12 cellular contexts compared by ENCODE assay signal in the genomic region with DNA sequence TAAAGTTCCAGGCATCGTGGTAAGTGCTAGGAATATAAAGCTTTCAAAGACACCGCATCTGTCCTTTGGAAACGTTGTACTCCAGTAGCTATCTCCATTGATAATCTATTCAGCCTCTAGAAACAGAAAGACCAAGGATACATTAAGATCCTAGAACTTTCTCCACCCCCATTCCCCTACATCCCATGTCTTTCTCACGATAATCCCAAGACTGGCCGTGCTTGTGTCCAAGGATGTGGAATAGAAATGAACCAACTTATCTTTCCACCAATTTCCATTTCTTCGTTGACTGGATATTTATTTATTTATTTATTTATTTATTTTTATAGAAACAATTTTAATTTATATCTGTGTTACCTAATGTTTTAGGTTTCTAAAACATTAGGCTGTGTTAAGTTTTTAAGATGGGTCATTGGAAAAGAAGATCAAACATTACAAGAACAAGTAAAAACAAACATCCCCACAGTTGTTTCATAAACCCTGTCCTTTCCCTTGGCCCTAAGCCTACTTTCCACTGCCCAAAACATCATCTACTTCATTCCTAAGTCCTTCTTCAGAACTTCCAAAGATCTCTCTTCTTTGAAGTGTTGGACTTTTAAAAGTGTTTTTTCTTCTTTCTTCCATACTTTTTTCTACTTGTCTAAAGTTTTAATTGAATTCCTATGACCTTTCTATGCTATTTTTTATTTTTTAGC. TPM values are rescaled to one million over a fixed set of nuclear protein-coding genes. Genes with fewer than 3 reads are reported as not detected.
DNase-seq lines count a peak whose midpoint lies in the region; ATAC-seq, FAIRE-seq and TF ChIP-seq lines count a peak whose summit lies in the region.
"Had no signal": no experiment of that assay in that cellular context is flagged by ENCODE, and none has a peak within 500 bp of the region (broad histone marks: within the 10 kb centered on the region; RNA-seq: fewer than 3 reads in every experiment).

No MANE protein-coding gene starts in this region.

- ATAC-seq in activated naive CD4-positive, alpha-beta T cell treated with anti-CD3 and anti-CD28 coated beads, Interleukin-2, amount 50 U/mL, for 72 hours = no peak
- no peak for ATAC-seq in activated T-helper 17 cell treated with anti-CD3 and anti-CD28 coated beads, Interleukin-2, amount 50 U/mL, for 72 hours (replicated peaks)
- ATAC-seq in stimulated activated memory B cell treated with anti-CD40 and anti-IgM and Interleukin-4, amounts not matched to agents 10 μg/mL and 1 μg/mL and 100 μg/mL, for 72 hours = no peak
- ATAC-seq: HCT116 had no signal

- H3K36me3 Mint-ChIP-seq in activated naive CD4-positive, alpha-beta T cell treated with anti-CD3 and anti-CD28 coated beads, Interleukin-2, amount 50 U/mL, for 72 hours = peaks cover 0 to 28% of the 10 kb centered on the region in 2 donors
- H3K36me3 Mint-ChIP-seq in activated T-helper 17 cell treated with anti-CD3 and anti-CD28 coated beads, Interleukin-2, amount 50 U/mL, for 72 hours (ENCODE audit: low read depth) = peaks cover 90% of the 10 kb centered on the region
- peaks cover 9% of the 10 kb centered on the region for H3K36me3 Mint-ChIP-seq in stimulated activated memory B cell treated with anti-CD40 and anti-IgM and Interleukin-4, amounts not matched to agents 10 μg/mL and 1 μg/mL and 100 μg/mL, for 72 hours

- TF ChIP-seq POLR2A in GM12891 (IDR thresholded peaks at IDR 0.05; ENCODE audit: low read depth, low read length) = no peak

- peak overlapping the region; percentile 88 to 94 for H3K27ac Mint-ChIP-seq in activated naive CD4-positive, alpha-beta T cell treated with anti-CD3 and anti-CD28 coated beads, Interleukin-2, amount 50 U/mL, for 72 hours
- peak overlapping the region; percentile 94 for H3K27ac Mint-ChIP-seq in activated T-helper 17 cell treated with anti-CD3 and anti-CD28 coated beads, Interleukin-2, amount 50 U/mL, for 72 hours
- H3K27ac Mint-ChIP-seq in stimulated activated memory B cell treated with anti-CD40 and anti-IgM and Interleukin-4, amounts not matched to agents 10 μg/mL and 1 μg/mL and 100 μg/mL, for 72 hours = peak overlapping the region; percentile 50

- H3K27me3 Mint-ChIP-seq in activated T-helper 17 cell treated with anti-CD3 and anti-CD28 coated beads, Interleukin-2, amount 50 U/mL, for 72 hours = no peaks in the 10 kb centered on the region
- H3K27me3 Mint-ChIP-seq in stimulated activated memory B cell treated with anti-CD40 and anti-IgM and Interleukin-4, amounts not matched to agents 10 μg/mL and 1 μg/mL and 100 μg/mL, for 72 hours = no peaks in the 10 kb centered on the region

- peak overlapping the region; percentile 75 for H3K4me3 Mint-ChIP-seq in activated T-helper 17 cell treated with anti-CD3 and anti-CD28 coated beads, Interleukin-2, amount 50 U/mL, for 72 hours
- H3K4me3 Mint-ChIP-seq in stimulated activated memory B cell treated with anti-CD40 and anti-IgM and Interleukin-4, amounts not matched to agents 10 μg/mL and 1 μg/mL and 100 μg/mL, for 72 hours = no peak overlapping the region

- H3K4me1 Mint-ChIP-seq in activated T-helper 17 cell treated with anti-CD3 and anti-CD28 coated beads, Interleukin-2, amount 50 U/mL, for 72 hours = peaks cover 61% of the 10 kb centered on the region
- H3K4me1 Mint-ChIP-seq in stimulated activated memory B cell treated with anti-CD40 and anti-IgM and Interleukin-4, amounts not matched to agents 10 μg/mL and 1 μg/mL and 100 μg/mL, for 72 hours = peaks cover 35% of the 10 kb centered on the region

- H3K9me3 Mint-ChIP-seq in activated naive CD4-positive, alpha-beta T cell treated with anti-CD3 and anti-CD28 coated beads, Interleukin-2, amount 50 U/mL, for 72 hours = peaks cover 6 to 7% of the 10 kb centered on the region in 2 donors
- peaks cover 3% of the 10 kb centered on the region for H3K9me3 Mint-ChIP-seq in activated T-helper 17 cell treated with anti-CD3 and anti-CD28 coated beads, Interleukin-2, amount 50 U/mL, for 72 hours
- no peaks in the 10 kb centered on the region for H3K9me3 Mint-ChIP-seq in stimulated activated memory B cell treated with anti-CD40 and anti-IgM and Interleukin-4, amounts not matched to agents 10 μg/mL and 1 μg/mL and 100 μg/mL, for 72 hours

- H3K4me3 ChIP-seq in fibroblast of pulmonary artery (replicated peaks; ENCODE audit: low read depth, low read length) = no peak overlapping the region
- H3K4me3 ChIP-seq: sigmoid colon had no signal

- no peak for TF ChIP-seq CTCF in fibroblast of pulmonary artery (IDR thresholded peaks at IDR 0.05; ENCODE audit: low read length, missing control alignments)

- no peak for DNase-seq in activated naive CD4-positive, alpha-beta T cell treated with anti-CD3 and anti-CD28 coated beads, Interleukin-2, amount 50 U/mL, for 72 hours (ENCODE audit: low spot score in 2 of 2)
- DNase-seq in activated naive CD4-positive, alpha-beta T cell treated with anti-CD3 and anti-CD28 coated beads, Interleukin-2, amount 50 U/mL, for 16 hours = no peak
- DNase-seq in fibroblast of pulmonary artery (ENCODE audit: low read depth) (peak; percentile 33), GM12891 (ENCODE audit: insufficient read length, low spot score) (no peak)
- DNase-seq in activated CD4-positive, CD25-positive, alpha-beta regulatory T cell treated with anti-CD3 and anti-CD28 coated beads, Interleukin-2, amount 50 U/mL, for 72 hours = no peak
- no peak for DNase-seq in activated CD4-positive, alpha-beta T cell treated with anti-CD3 and anti-CD28 coated beads for 48 hours
- DNase-seq: NCI-H1436, sigmoid colon, SK-N-SH had no signal

- FAIRE-seq in GM12891 (lab: Jason Lieb, UNC) = no peak

TF ChIP-seq in GM12891, 5 proteins besides CTCF, POLR2A, EP300 and RAD21:
- TF ChIP-seq SPI1 (IDR thresholded peaks at IDR 0.05; ENCODE audit: low read depth, low read length) = no peak
- no peak for TF ChIP-seq POU2F2 (IDR thresholded peaks at IDR 0.05; ENCODE audit: low read depth, low read length)
- no peak for TF ChIP-seq PAX5 (IDR thresholded peaks at IDR 0.05; ENCODE audit: insufficient read depth, low read length, severe bottlenecking)
- TF ChIP-seq POLR2AphosphoS5 (IDR thresholded peaks at IDR 0.05; ENCODE audit: low read depth, low read length) = no peak
- TF ChIP-seq TAF1 (IDR thresholded peaks at IDR 0.05; ENCODE audit: low read depth, low read length) = no peak

RNA-seq across cellular contexts. Expression of a gene that starts 39.7 kb away (rescaled TPM):
- 10 to 100 TPM; 27.0 to 31.7 TPM for total RNA-seq in activated naive CD4-positive, alpha-beta T cell treated with anti-CD3 and anti-CD28 coated beads, Interleukin-2, amount 50 U/mL, for 72 hours
- total RNA-seq in activated T-helper 17 cell treated with anti-CD3 and anti-CD28 coated beads, Interleukin-2, amount 50 U/mL, for 72 hours = 10 to 100 TPM; 27.7 to 50.4 TPM
- 0.72 TPM for polyA plus RNA-seq in GM12891 (2012; ENCODE audit: low read depth, missing spikeins)
